Comparison of ENCODE assay signal across 17 cellular contexts in genomic region chr6:90155114-90155513, GRCh38.
DNase-seq lines count a peak whose midpoint lies in the region; ATAC-seq and TF ChIP-seq lines count a peak whose summit lies in the region.
"Had no signal": no experiment of that assay in that cellular context is flagged by ENCODE, and none has a peak within 500 bp of the region (broad histone marks: within the 10 kb centered on the region; RNA-seq: fewer than 3 reads in every experiment).

No MANE protein-coding gene starts in this region.

- H3K36me3 Mint-ChIP-seq in activated naive CD4-positive, alpha-beta T cell treated with anti-CD3 and anti-CD28 coated beads, Interleukin-2, amount 10 ng/mL, durations not matched to agents 7 days and 5 days: peaks cover 18% of the 10 kb centered on the region
- H3K36me3 Mint-ChIP-seq in activated naive CD4-positive, alpha-beta T cell treated with anti-CD3 and anti-CD28 coated beads, Interleukin-2, amount 50 U/mL, for 72 hours: peaks cover 0 to 7% of the 10 kb centered on the region in 2 donors
- H3K36me3 Mint-ChIP-seq: CD8-positive, alpha-beta memory T cell had no signal

- peak overlapping the region; percentile 62 to 79 (median 77) for H3K27ac ChIP-seq in esophagus muscularis mucosa (replicated peaks in 1 of 4)

- no peak overlapping the region for H3K4me3 Mint-ChIP-seq in activated naive CD4-positive, alpha-beta T cell treated with anti-CD3 and anti-CD28 coated beads, Interleukin-2, amount 10 ng/mL, durations not matched to agents 7 days and 5 days
- H3K4me3 Mint-ChIP-seq in stimulated activated naive CD8-positive, alpha-beta T cell treated with anti-CD3 and anti-CD28 coated beads, Interleukin-15, amount 100 ng/mL, for 72 hours: peak overlapping the region in 1 of 2 donors; percentile 74
- H3K4me3 Mint-ChIP-seq: CD8-positive, alpha-beta memory T cell had no signal

- ATAC-seq in activated naive CD4-positive, alpha-beta T cell treated with anti-CD3 and anti-CD28 coated beads, Interleukin-2, amount 50 U/mL, for 72 hours: no peak
- ATAC-seq in stimulated activated naive CD8-positive, alpha-beta T cell treated with anti-CD3 and anti-CD28 coated beads, Interleukin-15, amount 100 ng/mL, for 72 hours: no peak
- ATAC-seq: HepG2 had no signal

- H3K27me3 Mint-ChIP-seq in activated naive CD4-positive, alpha-beta T cell treated with anti-CD3 and anti-CD28 coated beads, Interleukin-2, amount 10 ng/mL, durations not matched to agents 7 days and 5 days: no peaks in the 10 kb centered on the region
- no peaks in the 10 kb centered on the region for H3K27me3 Mint-ChIP-seq in stimulated activated naive CD8-positive, alpha-beta T cell treated with anti-CD3 and anti-CD28 coated beads, Interleukin-15, amount 100 ng/mL, for 72 hours

- H3K4me1 Mint-ChIP-seq in activated naive CD4-positive, alpha-beta T cell treated with anti-CD3 and anti-CD28 coated beads, Interleukin-2, amount 10 ng/mL, durations not matched to agents 7 days and 5 days: peaks cover 69% of the 10 kb centered on the region
- peaks cover 93% of the 10 kb centered on the region for H3K4me1 Mint-ChIP-seq in stimulated activated naive CD8-positive, alpha-beta T cell treated with anti-CD3 and anti-CD28 coated beads, Interleukin-15, amount 100 ng/mL, for 72 hours

- H3K4me3 ChIP-seq in esophagus muscularis mucosa: peak overlapping the region in 2 of 4 donors; percentile 3 to 11

- no peaks in the 10 kb centered on the region for H3K27me3 ChIP-seq in esophagus muscularis mucosa

- H3K9me3 Mint-ChIP-seq in activated naive CD4-positive, alpha-beta T cell treated with anti-CD3 and anti-CD28 coated beads, Interleukin-2, amount 10 ng/mL, durations not matched to agents 7 days and 5 days: no peaks in the 10 kb centered on the region
- no peaks in the 10 kb centered on the region for H3K9me3 Mint-ChIP-seq in activated naive CD4-positive, alpha-beta T cell treated with anti-CD3 and anti-CD28 coated beads, Interleukin-2, amount 50 U/mL, for 72 hours
- H3K9me3 Mint-ChIP-seq in stimulated activated naive CD8-positive, alpha-beta T cell treated with anti-CD3 and anti-CD28 coated beads, Interleukin-15, amount 100 ng/mL, for 72 hours: no peaks in the 10 kb centered on the region
- H3K9me3 Mint-ChIP-seq: CD8-positive, alpha-beta memory T cell had no signal

- intact Hi-C loops in esophagus muscularis mucosa (cut with DNase I): no loop called here

- WGBS in esophagus muscularis mucosa: 36% methylated on average over 3 of the region's 3 CpGs

- CTCF ChIA-PET in activated naive CD4-positive, alpha-beta T cell treated with anti-CD3 and anti-CD28 coated beads, Interleukin-2, amount 10 ng/mL, durations not matched to agents 7 days and 5 days (lab: Charles Lee): interaction anchor here (0.7 to 2.0 kb wide), 2 partner anchors 10 to 215 kb away, joined by 4 read pairs; no protein-coding TSS in a partner anchor

- TF ChIP-seq CTCF in esophagus muscularis mucosa (IDR thresholded peaks at IDR 0.05): no peak

- TF ChIP-seq POLR2A in esophagus muscularis mucosa (IDR thresholded peaks at IDR 0.05; ENCODE audit: low read depth): no peak

- peak overlapping the region; percentile 38 for H3K27ac Mint-ChIP-seq in activated naive CD4-positive, alpha-beta T cell treated with anti-CD3 and anti-CD28 coated beads, Interleukin-2, amount 10 ng/mL, durations not matched to agents 7 days and 5 days
- no peak overlapping the region for H3K27ac Mint-ChIP-seq in activated naive CD4-positive, alpha-beta T cell treated with anti-CD3 and anti-CD28 coated beads, Interleukin-2, amount 50 U/mL, for 72 hours
- H3K27ac Mint-ChIP-seq in stimulated activated naive CD8-positive, alpha-beta T cell treated with anti-CD3 and anti-CD28 coated beads, Interleukin-15, amount 100 ng/mL, for 72 hours: peak overlapping the region; percentile 60 to 78

- H3K36me3 ChIP-seq in esophagus muscularis mucosa: no peaks in the 10 kb centered on the region

- no peaks in the 10 kb centered on the region for H3K9me3 ChIP-seq in esophagus muscularis mucosa

- DNase-seq in activated naive CD4-positive, alpha-beta T cell treated with anti-CD3 and anti-CD28 coated beads, Interleukin-2, amount 10 ng/mL, durations not matched to agents 7 days and 5 days: no peak
- no peak for DNase-seq in activated naive CD4-positive, alpha-beta T cell treated with anti-CD3 and anti-CD28 coated beads, Interleukin-2, amount 50 U/mL, for 72 hours (ENCODE audit: low spot score in 2 of 2)
- peak; percentile 22 for DNase-seq in NOMO-1 treated with dmso at 0.1 percent for 144 hours (lab: John Stamatoyannopoulos, UW; ENCODE audit: unreplicated experiment)
- DNase-seq in esophagus muscularis mucosa (ENCODE audit: extremely low spot score): no peak
- no peak for DNase-seq in stimulated activated naive CD8-positive, alpha-beta T cell treated with anti-CD3 and anti-CD28 coated beads, Interleukin-15, amount 100 ng/mL, for 72 hours
- DNase-seq in stimulated activated CD4-positive, alpha-beta T cell treated with anti-CD3 and anti-CD28 coated beads, Interleukin-15, amount 100 ng/mL, for 24 hours: no peak
- no peak for DNase-seq in 8988T
- no peak for DNase-seq in DMS53 (lab: John Stamatoyannopoulos, UW)
- DNase-seq: CD8-positive, alpha-beta memory T cell; Karpas-422; MM.1S; NCI-H1105; NCI-H187; NCI-H446 treated with DMSO at 0.1 percent for 48 hours; NCI-H774; SHP77 had no signal

- TF ChIP-seq EP300 in esophagus muscularis mucosa (IDR thresholded peaks at IDR 0.05): no peak

- H3K4me1 ChIP-seq in esophagus muscularis mucosa: peaks cover 2 to 71% (median 54%) of the 10 kb centered on the region in 4 donors

Comparison
In these comparisons a context has a peak if more than half of its experiments do, and no peak if none do; other contexts are left out.
1. H3K27ac Mint-ChIP-seq: peak in activated naive CD4-positive, alpha-beta T cell treated with anti-CD3 and anti-CD28 coated beads, Interleukin-2, amount 10 ng/mL, durations not matched to agents 7 days and 5 days (single experiment) and stimulated activated naive CD8-positive, alpha-beta T cell treated with anti-CD3 and anti-CD28 coated beads, Interleukin-15, amount 100 ng/mL, for 72 hours (2 of 2); none in activated naive CD4-positive, alpha-beta T cell treated with anti-CD3 and anti-CD28 coated beads, Interleukin-2, amount 50 U/mL, for 72 hours (0 of 2).